8 cellular contexts compared by ENCODE assay signal in genomic region chr13:44918323-44919102, GRCh38.
DNase-seq lines count a peak whose midpoint lies in the region; ATAC-seq, FAIRE-seq and TF ChIP-seq lines count a peak whose summit lies in the region.

No MANE protein-coding gene starts in this region.

- intact Hi-C loops in endothelial cell of umbilical vein (cut with micrococcal nuclease): loop anchor here (1.0 to 5.0 kb wide), 6 partner anchors 15 to 435 kb away; no protein-coding TSS in a partner anchor

- H3K27me3 Mint-ChIP-seq in mesothelial cell of epicardium (ENCODE audit: low read depth): no peaks in the 10 kb centered on the region

- peak overlapping the region; percentile 61 for H2AFZ ChIP-seq in endothelial cell of umbilical vein (ENCODE audit: low read depth, low read length)

- H3K9ac ChIP-seq in BLaER1 (peak overlapping the region; percentile 80), endothelial cell of umbilical vein (replicated peaks; ENCODE audit: extremely low read depth, insufficient read depth, low read length) (peak overlapping the region; percentile 86)

- ATAC-seq in GM19035 (IDR thresholded peaks at IDR 0.05; ENCODE audit: unreplicated experiment): peak; percentile 88
- peak; percentile 84 for ATAC-seq in HG03342 (IDR thresholded peaks at IDR 0.05; ENCODE audit: unreplicated experiment)

- no peak for TF ChIP-seq POLR2A in endothelial cell of umbilical vein (IDR thresholded peaks at IDR 0.05; ENCODE audit: low read depth, low read length)

- POLR2A ChIA-PET in endothelial cell of umbilical vein (lab: Charles Lee): interaction anchor here (1.2 kb wide), 1 partner anchor 15 kb away, joined by 8 read pairs; no protein-coding TSS in a partner anchor

- no peaks in the 10 kb centered on the region for H3K9me3 Mint-ChIP-seq in mesothelial cell of epicardium

- H4K20me1 ChIP-seq in BLaER1 (no peaks in the 10 kb centered on the region), endothelial cell of umbilical vein (replicated peaks; ENCODE audit: control insufficient read depth, extremely low read depth, insufficient read depth, low read length) (no peaks in the 10 kb centered on the region)

- H3K4me2 ChIP-seq in BLaER1 (peak overlapping the region; percentile 78), endothelial cell of umbilical vein (ENCODE audit: insufficient read depth, low read length) (peak overlapping the region; percentile 77)

- peaks cover 8% of the 10 kb centered on the region for H3K4me1 Mint-ChIP-seq in mesothelial cell of epicardium

- H3K9me1 ChIP-seq in endothelial cell of umbilical vein (replicated peaks; ENCODE audit: control insufficient read depth, extremely low read depth, insufficient read depth, low read length): no peaks in the 10 kb centered on the region

- H3K9me3 ChIP-seq in BLaER1 (no peaks in the 10 kb centered on the region), endothelial cell of umbilical vein (replicated peaks; ENCODE audit: control insufficient read depth, insufficient read depth, low read length) (no peaks in the 10 kb centered on the region)

- no peaks in the 10 kb centered on the region for H3K79me2 ChIP-seq in endothelial cell of umbilical vein (ENCODE audit: control insufficient read depth, insufficient read depth, low read length)

- TF ChIP-seq CTCF in endothelial cell of umbilical vein (IDR thresholded peaks at IDR 0.05; ENCODE audit: extremely low read depth in 1 of 2, insufficient read depth in 1 of 2, low read depth in 1 of 2, low read length in 2 of 2) (peak; percentile 87 to 90), mesothelial cell of epicardium (IDR thresholded peaks at IDR 0.05; ENCODE audit: unreplicated experiment) (peak; percentile 61)

- CTCF ChIA-PET in endothelial cell of umbilical vein (lab: Charles Lee): interaction anchor here (0.7 to 4.2 kb wide), 17 partner anchors 10 to 445 kb away, joined by 3 to 34 read pairs (median 4); no protein-coding TSS in a partner anchor

- peak; percentile 82 for DNase-seq in NK-92 treated with Interleukin-12 subunit alpha and Interleukin-12 subunit beta, amount 100 ng/mL, for 24 hours (lab: John Stamatoyannopoulos, UW)
- DNase-seq in activated CD8-positive, alpha-beta memory T cell treated with anti-CD3 and anti-CD28 coated beads for 4 hours (ENCODE audit: low read depth in 2 of 2): peak; percentile 45 to 60
- DNase-seq in endothelial cell of umbilical vein (ENCODE audit: low read depth, low spot score) (peak; percentile 95), mesothelial cell of epicardium (ENCODE audit: low spot score in 2 of 2, unreplicated experiment in 2 of 2) (peak; percentile 72 to 87)
- peak; percentile 70 to 71 for DNase-seq in stimulated activated CD8-positive, alpha-beta memory T cell treated with anti-CD3 and anti-CD28 coated beads, Interleukin-15, amount 100 ng/mL, for 48 hours (ENCODE audit: low read depth in 2 of 2)

- H3K36me3 ChIP-seq in BLaER1 (no peaks in the 10 kb centered on the region), endothelial cell of umbilical vein (ENCODE audit: control insufficient read depth in 2 of 2, extremely low read depth in 1 of 2, insufficient read depth in 2 of 2, low read length in 2 of 2) (no peaks in the 10 kb centered on the region)

- no peak overlapping the region for H3K4me3 Mint-ChIP-seq in mesothelial cell of epicardium

- H3K27ac ChIP-seq in BLaER1: peak overlapping the region; percentile 81
- peak overlapping the region; percentile 95 for H3K27ac ChIP-seq in endothelial cell of umbilical vein (ENCODE audit: insufficient read depth, low read depth, low read length)

- dilution Hi-C loops in endothelial cell of umbilical vein (cut with MboI; ENCODE audit: extremely low pct_ligation_motif_present, low sequenced_read_pairs): no loop called here

- no peak overlapping the region for H3K27ac Mint-ChIP-seq in mesothelial cell of epicardium

- H3K27me3 ChIP-seq in BLaER1 (no peaks in the 10 kb centered on the region), endothelial cell of umbilical vein (ENCODE audit: control insufficient read depth in 2 of 2, insufficient read depth in 2 of 2, low read length in 2 of 2) (no peaks in the 10 kb centered on the region)

- FAIRE-seq in endothelial cell of umbilical vein (lab: Jason Lieb, UNC): no peak

- no peaks in the 10 kb centered on the region for H3K36me3 Mint-ChIP-seq in mesothelial cell of epicardium

- BruUV-seq in endothelial cell of umbilical vein (replicated peaks; lab: Mats Ljungman, UMichigan): TSS peak; percentile 96

- H3K4me1 ChIP-seq in BLaER1 (peaks cover 14% of the 10 kb centered on the region), endothelial cell of umbilical vein (ENCODE audit: control insufficient read depth, extremely low read depth, insufficient read depth, low read length) (peaks cover 30% of the 10 kb centered on the region)

- H3K4me3 ChIP-seq in BLaER1 (peak overlapping the region; percentile 69), endothelial cell of umbilical vein (replicated peaks in 1 of 3; ENCODE audit: insufficient read depth in 1 of 3, low read depth in 1 of 3, low read length in 3 of 3) (peak overlapping the region in 2 of 3 experiments; percentile 38 to 66)

TF ChIP-seq in endothelial cell of umbilical vein, 7 proteins besides CTCF, POLR2A, EP300 and RAD21:
- TF ChIP-seq POLR2AphosphoS5 (IDR thresholded peaks at IDR 0.05; ENCODE audit: insufficient read depth, low read depth, low read length) (peak; percentile 35), JUN (IDR thresholded peaks at IDR 0.05; ENCODE audit: borderline replicate concordance, insufficient read depth, insufficient read length, low read depth) (peak; percentile 67), FOS (IDR thresholded peaks at IDR 0.05; ENCODE audit: borderline replicate concordance, insufficient read depth, low read length) (peak; percentile 81), MYC (IDR thresholded peaks at IDR 0.05; ENCODE audit: low read depth, low read length) (peak; percentile 69), GATA2 (IDR thresholded peaks at IDR 0.05; ENCODE audit: insufficient read depth, insufficient read length, low read depth, low read length) (no peak)

Comparison
In these comparisons a context has a peak if more than half of its experiments do, and no peak if none do; other contexts are left out.
1. Peak in every context shown above with its lines: DNase-seq, ATAC-seq, H3K4me3 ChIP-seq and H3K27ac ChIP-seq.